In the genomic region with DNA sequence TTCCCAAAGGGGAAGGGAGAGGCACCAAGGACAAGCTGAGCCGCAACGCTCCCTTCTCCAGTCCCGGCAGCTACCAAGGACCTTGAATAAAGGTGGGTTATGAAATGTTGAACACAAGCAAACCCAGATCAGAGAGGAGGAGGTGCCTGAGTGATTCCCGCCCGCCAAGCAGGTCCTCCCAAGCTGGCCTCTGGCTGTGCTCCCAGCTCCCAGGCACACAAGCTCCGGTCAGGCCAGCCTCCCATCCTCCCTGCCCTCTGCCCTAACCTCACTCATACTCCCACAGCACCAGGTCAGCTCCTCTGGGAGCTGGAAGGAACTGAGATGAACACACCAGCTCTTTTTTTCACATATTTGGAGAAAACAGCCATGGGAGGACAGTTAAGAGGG, we compare ENCODE assay signal across 12 cellular contexts. TPM values are rescaled to one million over a fixed set of nuclear protein-coding genes. Genes with fewer than 3 reads are reported as not detected.
DNase-seq lines count a peak whose midpoint lies in the region; ATAC-seq and TF ChIP-seq lines count a peak whose summit lies in the region.
"Had no signal": no experiment of that assay in that cellular context is flagged by ENCODE, and none has a peak within 500 bp of the region (broad histone marks: within the 10 kb centered on the region; RNA-seq: fewer than 3 reads in every experiment).

No MANE protein-coding gene starts in this region.

- peak overlapping the region in 39 of 59 donors; percentile 4 to 100 (median 77) for H3K4me3 ChIP-seq in dorsolateral prefrontal cortex
- peak overlapping the region in 1 of 2 experiments; percentile 100 for H3K4me3 ChIP-seq in mesenchymal stem cell (ENCODE audit: insufficient read depth in 1 of 2, low read depth in 1 of 2, low read length in 2 of 2)
- no peak overlapping the region for H3K4me3 ChIP-seq in tibial artery

- no peak overlapping the region for H3K23ac ChIP-seq in mesenchymal stem cell (ENCODE audit: low read length in 2 of 2)

- H3K4me2 ChIP-seq in mesenchymal stem cell (ENCODE audit: low read length, poor library complexity, severe bottlenecking), result no peak overlapping the region

- no peak overlapping the region for H2AK5ac ChIP-seq in mesenchymal stem cell (ENCODE audit: low read length, severe bottlenecking)

- H3K27ac ChIP-seq in dorsolateral prefrontal cortex (peak overlapping the region in 56 of 59 donors; percentile 5 to 99 (median 80)), mesenchymal stem cell (ENCODE audit: low read length, poor library complexity, severe bottlenecking) (no peak overlapping the region), tibial artery (peak overlapping the region; percentile 86 to 97)

- intact Hi-C loops in dorsolateral prefrontal cortex (cut with DNase I), result loop anchor here in 1 of 2 donors (10.0 kb wide), 1 partner anchor 236 kb away; a partner anchor contains a TSS
- intact Hi-C loops in tibial artery (cut with DNase I; ENCODE audit: low total_unique reads), result loop anchor here (5.0 to 10.0 kb wide), 2 partner anchors 39 to 184 kb away; a partner anchor contains a TSS

- no peak overlapping the region for H4K8ac ChIP-seq in mesenchymal stem cell (ENCODE audit: low read length)

- no peak overlapping the region for H3K14ac ChIP-seq in mesenchymal stem cell (ENCODE audit: low read length in 2 of 2)

- TF ChIP-seq CTCF in dorsolateral prefrontal cortex (IDR thresholded peaks at IDR 0.05 in 54 of 56, conservative IDR thresholded peaks at IDR 0.05 in 2 of 56; ENCODE audit: low read depth in 1 of 56, partially characterized antibody in 56 of 56) (no peak), tibial artery (IDR thresholded peaks at IDR 0.05) (no peak)

- H3K36me3 ChIP-seq in mesenchymal stem cell (ENCODE audit: control insufficient read depth in 1 of 2, insufficient read depth in 2 of 2, low read depth in 1 of 2, low read length in 2 of 2) (peaks cover 18 to 22% of the 10 kb centered on the region in 2 experiments), tibial artery (peaks cover 0 to 7% (median 0%) of the 10 kb centered on the region in 3 donors)

- DNase-seq in NCI-H2171 treated with DMSO at 0.1 percent for 48 hours (lab: John Stamatoyannopoulos, UW), result peak; percentile 21
- DNase-seq in NCI-H2171 (lab: John Stamatoyannopoulos, UW), result no peak
- no peak for DNase-seq in dorsolateral prefrontal cortex
- no peak for DNase-seq in mesenchymal stem cell
- DNase-seq in tibial artery, result no peak
- DNase-seq in NCI-H1105 (lab: John Stamatoyannopoulos, UW), result no peak
- DNase-seq: activated B cell treated with CpG ODN at 0.5 μM for 24 hours had no signal

- H3K18ac ChIP-seq in mesenchymal stem cell (ENCODE audit: low read depth in 1 of 2, low read length in 2 of 2), result no peak overlapping the region

- H3K9me3 ChIP-seq in mesenchymal stem cell (ENCODE audit: control insufficient read depth, low read length), result no peaks in the 10 kb centered on the region
- H3K9me3 ChIP-seq in tibial artery, result no peaks in the 10 kb centered on the region

- peak overlapping the region; percentile 99 for H3K9ac ChIP-seq in mesenchymal stem cell (ENCODE audit: low read length)

- H3K79me1 ChIP-seq in mesenchymal stem cell (replicated peaks; ENCODE audit: low read length, poor library complexity, severe bottlenecking), result peaks cover 32% of the 10 kb centered on the region

- WGBS in mesenchymal stem cell, result 82% methylated on average over 4 of the region's 6 CpGs

- H2BK12ac ChIP-seq in mesenchymal stem cell (ENCODE audit: low read length in 2 of 2), result no peak overlapping the region

- H4K91ac ChIP-seq in mesenchymal stem cell (ENCODE audit: low read length), result no peak overlapping the region

- H3K4me1 ChIP-seq in mesenchymal stem cell (ENCODE audit: control insufficient read depth, insufficient read depth, low read depth, low read length), result peaks cover 36% of the 10 kb centered on the region
- peaks cover 14 to 86% (median 76%) of the 10 kb centered on the region in 4 donors for H3K4me1 ChIP-seq in tibial artery

- no peaks in the 10 kb centered on the region for H3K27me3 ChIP-seq in dorsolateral prefrontal cortex
- H3K27me3 ChIP-seq in mesenchymal stem cell (ENCODE audit: control insufficient read depth in 1 of 2, insufficient read depth in 1 of 2, low read length in 2 of 2), result no peaks in the 10 kb centered on the region
- no peaks in the 10 kb centered on the region for H3K27me3 ChIP-seq in tibial artery

- no peak overlapping the region for H2BK120ac ChIP-seq in mesenchymal stem cell (ENCODE audit: low read depth, low read length)

- no peak overlapping the region for H2BK15ac ChIP-seq in mesenchymal stem cell (ENCODE audit: low read depth, poor library complexity, severe bottlenecking)

- no peak for ATAC-seq in GM18502 (IDR thresholded peaks at IDR 0.05; ENCODE audit: poor library complexity, unreplicated experiment)
- no peak for ATAC-seq in GM21526 (IDR thresholded peaks at IDR 0.05; ENCODE audit: low FRiP score, unreplicated experiment)

- H2BK5ac ChIP-seq in mesenchymal stem cell (ENCODE audit: low read depth, low read length, poor library complexity, severe bottlenecking), result no peak overlapping the region

- H2AFZ ChIP-seq in mesenchymal stem cell (ENCODE audit: low read depth, low read length), result no peak overlapping the region

- H3K4ac ChIP-seq in mesenchymal stem cell (ENCODE audit: low read depth in 1 of 2, low read length in 2 of 2), result no peak overlapping the region

RNA-seq across cellular contexts. Expression of a gene that starts 3.7 kb away (rescaled TPM):
- 100 to 1,000 TPM; 102 to 294 (median 206) TPM for total RNA-seq in dorsolateral prefrontal cortex
- polyA plus RNA-seq in mesenchymal stem cell (2013, experiment 1 of 2), result 113 TPM
- polyA plus RNA-seq in mesenchymal stem cell (2013, experiment 2 of 2), result 117 TPM

RNA-seq across cellular contexts. Expression of a gene that starts 27.1 kb away (rescaled TPM):
- total RNA-seq in dorsolateral prefrontal cortex, result 10 to 100 TPM in 119 of 120 experiments, 1 to 10 TPM in 1; 9.5 to 40.3 (median 18.4) TPM
- 8.5 TPM for polyA plus RNA-seq in mesenchymal stem cell (2013, experiment 1 of 2)
- polyA plus RNA-seq in mesenchymal stem cell (2013, experiment 2 of 2), result 8.6 TPM

RNA-seq across cellular contexts. Expression of a gene that starts 39.4 kb away (rescaled TPM):
- total RNA-seq in dorsolateral prefrontal cortex, result 100 to 1,000 TPM in 69 of 120 experiments, 10 to 100 TPM in 51; 22.2 to 179 (median 105) TPM
- polyA plus RNA-seq in mesenchymal stem cell (2013, experiment 1 of 2), result 0.06 TPM
- polyA plus RNA-seq in mesenchymal stem cell (2013, experiment 2 of 2), result 0.07 TPM
- total RNA-seq: A172, activated B cell treated with CpG ODN at 0.5 μM for 24 hours, endothelial cell of umbilical vein, IMR-90 had no signal
- polyA plus RNA-seq: endothelial cell of umbilical vein had no signal

Comparison
In these comparisons a context has a peak if more than half of its experiments do, and no peak if none do; other contexts are left out.
1. H3K4me3 ChIP-seq: peak in dorsolateral prefrontal cortex (39 of 59); none in tibial artery (0 of 2).